In the genomic region with DNA sequence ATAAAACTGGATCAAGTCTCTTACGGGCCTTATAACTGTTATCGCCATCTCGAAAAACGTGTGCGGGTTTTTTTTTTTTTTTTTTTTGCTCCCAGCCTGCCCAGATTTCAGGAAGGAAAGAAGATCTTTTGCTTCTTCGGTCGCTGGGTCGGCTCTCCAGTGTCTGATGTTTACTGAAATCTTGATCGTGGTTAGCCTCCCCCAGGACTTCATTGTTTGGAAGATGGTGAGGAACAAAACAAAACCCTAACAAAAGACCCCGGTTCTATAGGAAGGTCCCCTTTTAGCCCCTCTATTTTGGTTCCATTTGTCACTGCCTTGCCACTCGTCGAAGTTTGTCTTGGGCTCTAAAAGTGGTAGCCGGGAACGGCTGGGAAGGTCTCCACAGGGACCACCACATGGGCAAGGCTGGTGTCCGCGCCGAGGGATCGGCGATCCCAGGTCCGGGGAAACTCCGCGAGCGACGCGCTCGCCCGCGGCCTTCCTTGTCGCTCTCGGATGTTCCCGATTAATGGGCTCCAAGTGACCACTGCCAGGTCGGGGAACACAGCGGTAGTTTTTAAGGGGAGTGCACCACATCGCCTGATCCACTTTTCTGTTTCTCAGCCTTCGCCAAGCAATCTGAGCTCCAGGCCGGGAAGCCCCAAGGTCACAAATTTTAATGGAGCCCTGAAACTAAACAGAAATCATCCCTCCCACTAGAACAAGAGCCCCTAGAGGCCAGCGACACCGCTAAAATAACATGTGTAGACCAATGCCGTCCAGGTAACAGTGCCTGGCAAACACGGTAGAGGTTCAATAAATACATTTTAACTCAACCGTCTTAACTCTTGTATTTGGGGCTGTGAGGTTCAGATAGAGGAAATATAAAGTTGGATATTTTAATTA, we compare ENCODE assay signal across 8 cellular contexts. TPM values are rescaled to one million over a fixed set of nuclear protein-coding genes. Genes with fewer than 3 reads are reported as not detected.
DNase-seq lines count a peak whose midpoint lies in the region; ATAC-seq, FAIRE-seq and TF ChIP-seq lines count a peak whose summit lies in the region.

No MANE protein-coding gene starts in this region.

- TSS peak; percentile 92 for BruUV-seq in HepG2 (replicated peaks; lab: Mats Ljungman, UMichigan)

- no peaks in the 10 kb centered on the region for H4K20me1 ChIP-seq in HepG2 (ENCODE audit: insufficient read depth, low read length)

- H3K27me3 ChIP-seq in HepG2 (ENCODE audit: control insufficient read depth in 1 of 2, insufficient read depth in 2 of 2, low read length in 2 of 2) = no peaks in the 10 kb centered on the region; a peak in 1 of 5 replicates

- H3K4me3 ChIP-seq in HepG2 (replicated peaks in 1 of 3; ENCODE audit: insufficient read depth in 1 of 3, low read depth in 2 of 3, low read length in 3 of 3) = peak overlapping the region; percentile 82 to 97 (median 86)

- intact Hi-C loops in HepG2 (cut with micrococcal nuclease; ENCODE audit: unreplicated experiment) = loop anchor here (1.0 to 2.0 kb wide), 7 partner anchors 15 to 120 kb away; no protein-coding TSS in a partner anchor

- TF ChIP-seq POLR2A in HepG2 (IDR thresholded peaks at IDR 0.05; ENCODE audit: insufficient read depth in 1 of 2, low read depth in 2 of 2, low read length in 2 of 2) = peak; percentile 29 to 60

- H3K4me1 ChIP-seq in HepG2 (ENCODE audit: insufficient read depth, low read length) = peaks cover 31% of the 10 kb centered on the region

- CTCF ChIA-PET in HepG2 (lab: Yijun Ruan, JAX; ENCODE audit: low intra/inter-chr PET ratio, low total read pairs) = interaction anchor here (1.9 kb wide), 1 partner anchor 120 kb away, joined by 6 read pairs; no protein-coding TSS in a partner anchor

- TF ChIP-seq CTCF in HepG2 (CRISPR knock-in tag; IDR thresholded peaks at IDR 0.05) = peak; percentile 40

- DNase-seq in NCI-H2107 treated with DMSO at 0.1 percent for 48 hours (lab: John Stamatoyannopoulos, UW; ENCODE audit: unreplicated experiment) = peak; percentile 33
- DNase-seq in NCI-H2107 (lab: John Stamatoyannopoulos, UW) = no peak
- peak; percentile 9 for DNase-seq in NCI-H226
- peak; percentile 33 to 37 for DNase-seq in activated CD4-positive, alpha-beta T cell treated with anti-CD3 and anti-CD28 coated beads for 4 hours
- DNase-seq in dedifferentiated amniotic fluid mesenchymal stem cell (ENCODE audit: extremely low spot score) = peak; percentile 39
- DNase-seq in HepG2 (ENCODE audit: low spot score) = peak; percentile 89
- peak; percentile 46 for DNase-seq in stimulated activated CD4-positive, alpha-beta T cell treated with anti-CD3 and anti-CD28 coated beads, Interleukin-4, amount 100 ng/mL, for 24 hours

- peaks cover 0 to 7% of the 10 kb centered on the region in 2 experiments; a peak in 3 of 5 replicates for H3K36me3 ChIP-seq in HepG2 (replicated peaks in 1 of 2; ENCODE audit: control insufficient read depth in 1 of 2, insufficient read depth in 2 of 2, low read length in 2 of 2)

- no peaks in the 10 kb centered on the region for H3K79me2 ChIP-seq in HepG2 (ENCODE audit: insufficient read depth, low read length)

- TF ChIP-seq RAD21 in HepG2 (CRISPR knock-in tag; IDR thresholded peaks at IDR 0.05) = peak; percentile 57

- H2AFZ ChIP-seq in HepG2 (ENCODE audit: low read length) = peak overlapping the region; percentile 24

- peak; percentile 11 for ATAC-seq in HG02870 (IDR thresholded peaks at IDR 0.05; ENCODE audit: unreplicated experiment)
- peak; percentile 80 for ATAC-seq in HepG2

- under 1% methylated on average over 27 of the region's 41 CpGs for WGBS in HepG2 (ENCODE audit: low lambda C conversion rate)

- TF ChIP-seq EP300 in HepG2 (IDR thresholded peaks at IDR 0.05; ENCODE audit: low read depth in 2 of 2, low read length in 2 of 2) = no peak
- no peak for TF ChIP-seq EP300 in HepG2 (CRISPR knock-in tag; IDR thresholded peaks at IDR 0.05; ENCODE audit: borderline replicate concordance)

- in situ Hi-C loops in HepG2 (cut with HindIII; ENCODE audit: extremely low pct_ligation_motif_present, low pct_unique_long_range_greater_than_20kb) = no loop called here

- FAIRE-seq in HepG2 (lab: Jason Lieb, UNC) = peak; percentile 15

- POLR2A ChIA-PET in HepG2 (lab: Yijun Ruan, JAX) = interaction anchor here (0.6 to 3.5 kb wide), 14 partner anchors 10 to 119 kb away, joined by 3 to 120 read pairs (median 7); a partner anchor contains a TSS

- H3K4me2 ChIP-seq in HepG2 (ENCODE audit: low read depth, low read length) = peak overlapping the region; percentile 99

- peak overlapping the region; percentile 93 for H3K27ac ChIP-seq in HepG2 (ENCODE audit: extremely low read length, insufficient read depth, low read length)

- no peaks in the 10 kb centered on the region for H3K9me3 ChIP-seq in HepG2 (ENCODE audit: low read length)

- peak overlapping the region; percentile 97 for H3K9ac ChIP-seq in HepG2 (ENCODE audit: insufficient read depth, low read depth, low read length)

TF ChIP-seq in HepG2, 621 proteins besides CTCF, POLR2A, EP300 and RAD21 (continues in another document):
- TF ChIP-seq, protein P1, sequence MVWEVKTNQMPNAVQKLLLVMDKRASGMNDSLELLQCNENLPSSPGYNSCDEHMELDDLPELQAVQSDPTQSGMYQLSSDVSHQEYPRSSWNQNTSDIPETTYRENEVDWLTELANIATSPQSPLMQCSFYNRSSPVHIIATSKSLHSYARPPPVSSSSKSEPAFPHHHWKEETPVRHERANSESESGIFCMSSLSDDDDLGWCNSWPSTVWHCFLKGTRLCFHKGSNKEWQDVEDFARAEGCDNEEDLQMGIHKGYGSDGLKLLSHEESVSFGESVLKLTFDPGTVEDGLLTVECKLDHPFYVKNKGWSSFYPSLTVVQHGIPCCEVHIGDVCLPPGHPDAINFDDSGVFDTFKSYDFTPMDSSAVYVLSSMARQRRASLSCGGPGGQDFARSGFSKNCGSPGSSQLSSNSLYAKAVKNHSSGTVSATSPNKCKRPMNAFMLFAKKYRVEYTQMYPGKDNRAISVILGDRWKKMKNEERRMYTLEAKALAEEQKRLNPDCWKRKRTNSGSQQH (CRISPR knock-in tag; IDR thresholded peaks at IDR 0.05; ENCODE audit: low read depth) = peak; percentile 72
- TF ChIP-seq ZMYM3 (CRISPR knock-in tag; IDR thresholded peaks at IDR 0.05) (no peak), ZNF678 (CRISPR knock-in tag; IDR thresholded peaks at IDR 0.05) (no peak), ZFX (CRISPR knock-in tag; IDR thresholded peaks at IDR 0.05; ENCODE audit: low read depth) (peak; percentile 87), NFKBIZ (CRISPR knock-in tag; IDR thresholded peaks at IDR 0.05) (no peak), YEATS4 (CRISPR knock-in tag; IDR thresholded peaks at IDR 0.05; ENCODE audit: borderline replicate concordance) (no peak; the same call in 1 of the 2 replicates), ZNF652 (CRISPR knock-in tag; IDR thresholded peaks at IDR 0.05; ENCODE audit: borderline replicate concordance, low read depth) (no peak), ARHGAP35 (CRISPR knock-in tag; IDR thresholded peaks at IDR 0.05; ENCODE audit: borderline replicate concordance) (no peak), ZFP1 (CRISPR knock-in tag; IDR thresholded peaks at IDR 0.05) (no peak), ZMYM4 (CRISPR knock-in tag; IDR thresholded peaks at IDR 0.05) (no peak; the same call in 1 of the 2 replicates), MTA3 (CRISPR knock-in tag; IDR thresholded peaks at IDR 0.05) (no peak)
- TF ChIP-seq, protein P2, sequence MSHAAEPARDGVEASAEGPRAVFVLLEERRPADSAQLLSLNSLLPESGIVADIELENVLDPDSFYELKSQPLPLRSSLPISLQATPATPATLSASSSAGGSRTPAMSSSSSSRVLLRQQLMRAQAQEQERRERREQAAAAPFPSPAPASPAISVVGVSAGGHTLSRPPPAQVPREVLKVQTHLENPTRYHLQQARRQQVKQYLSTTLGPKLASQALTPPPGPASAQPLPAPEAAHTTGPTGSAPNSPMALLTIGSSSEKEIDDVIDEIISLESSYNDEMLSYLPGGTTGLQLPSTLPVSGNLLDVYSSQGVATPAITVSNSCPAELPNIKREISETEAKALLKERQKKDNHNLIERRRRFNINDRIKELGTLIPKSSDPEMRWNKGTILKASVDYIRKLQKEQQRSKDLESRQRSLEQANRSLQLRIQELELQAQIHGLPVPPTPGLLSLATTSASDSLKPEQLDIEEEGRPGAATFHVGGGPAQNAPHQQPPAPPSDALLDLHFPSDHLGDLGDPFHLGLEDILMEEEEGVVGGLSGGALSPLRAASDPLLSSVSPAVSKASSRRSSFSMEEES (CRISPR knock-in tag; IDR thresholded peaks at IDR 0.05) = no peak

RNA-seq across cellular contexts. Expression of a gene that starts 27.0 kb away (rescaled TPM):
- 79.0 and 88.6 TPM in 2 replicates for total RNA-seq in HepG2 (2016; rRNA removed; fragmentation: Illumina TruSeq; extraction: Trizol)
- total RNA-seq in HepG2 (2016; cell fraction: cytosol; rRNA removed; fragmentation: Illumina TruSeq; extraction: Trizol; ENCODE audit: low read depth) = 14.2 and 14.7 TPM in 2 replicates
- 82.1 and 84.2 TPM in 2 replicates for total RNA-seq in HepG2 (2016; cell fraction: insoluble cytoplasmic fraction; rRNA removed; fragmentation: Illumina TruSeq; extraction: Trizol)
- 35.6 and 36.2 TPM in 2 replicates for total RNA-seq in HepG2 (2016; cell fraction: membrane; rRNA removed; fragmentation: Illumina TruSeq; extraction: Trizol)
- total RNA-seq in HepG2 (2016; cell fraction: nucleus; rRNA removed; fragmentation: Illumina TruSeq; extraction: Trizol) = 86.3 and 102 TPM in 2 replicates
- polyA plus RNA-seq in HepG2 (2011; rRNA removed) = 108 and 112 TPM in 2 replicates
- 79.8 and 88.4 TPM in 2 replicates for polyA plus RNA-seq in HepG2 (2011; cell fraction: cytosol; rRNA removed)
- polyA plus RNA-seq in HepG2 (2011; cell fraction: nucleus; rRNA removed) = 158 and 172 TPM in 2 replicates
- polyA plus RNA-seq in HepG2 (2012) = 57.6 and 68.7 TPM in 2 replicates
- 6.2 and 6.6 TPM in 2 replicates for polyA plus RNA-seq in HepG2 (2016; cell fraction: cytosol; fragmentation: Illumina TruSeq; extraction: Trizol; ENCODE audit: low read depth)
- 74.5 and 78.1 TPM in 2 replicates for polyA plus RNA-seq in HepG2 (2016; cell fraction: insoluble cytoplasmic fraction; fragmentation: Illumina TruSeq; extraction: Trizol; ENCODE audit: low read depth)
- 14.8 and 17.7 TPM in 2 replicates for polyA plus RNA-seq in HepG2 (2016; cell fraction: membrane; fragmentation: Illumina TruSeq; extraction: Trizol; ENCODE audit: low read depth)
- 88.3 and 97.6 TPM in 2 replicates for polyA plus RNA-seq in HepG2 (2016; cell fraction: nucleus; fragmentation: Illumina TruSeq; extraction: Trizol; ENCODE audit: insufficient read depth, low read depth)
- polyA minus RNA-seq in HepG2 (2011; rRNA and poly(A)+ RNA removed; ENCODE audit: low replicate concordance) = 155 and 156 TPM in 2 replicates
- 47.8 and 51.6 TPM in 2 replicates for polyA minus RNA-seq in HepG2 (2011; cell fraction: cytosol; rRNA and poly(A)+ RNA removed)
- polyA minus RNA-seq in HepG2 (2011; cell fraction: nucleus; rRNA and poly(A)+ RNA removed) = 183 and 209 TPM in 2 replicates
